17 cellular contexts compared by ENCODE assay signal in genomic region chr17:36652716-36653115, GRCh38.
"Had no signal": no experiment of that assay in that cellular context is flagged by ENCODE, and none has a peak within 500 bp of the region (broad histone marks: within the 10 kb centered on the region; RNA-seq: fewer than 3 reads in every experiment).

No MANE protein-coding gene starts in this region.

- DNase-seq: activated CD4-positive, alpha-beta T cell treated with anti-CD3 and anti-CD28 coated beads for 4 hours; activated naive CD4-positive, alpha-beta T cell treated with anti-CD3 and anti-CD28 coated beads, Interleukin-2, amount 50 U/mL, for 16 hours; dermis blood vessel endothelial cell; erythroblast; foreskin melanocyte; heart left ventricle; kidney; left ventricle myocardium superior; mesendoderm; nephron progenitor cell; psoas muscle; stimulated activated CD4-positive, alpha-beta T cell treated with anti-CD3 and anti-CD28 coated beads, Interleukin-2, amount 100 ng/mL, for 48 hours; stimulated activated naive CD8-positive, alpha-beta T cell treated with anti-CD3 and anti-CD28 coated beads, Interleukin-15, Interleukin-2, amounts not matched to agents 100 U/mL and 50 U/mL, for 24 hours; T-cell had no signal

- H3K36me3 Mint-ChIP-seq: brain, T-cell had no signal

- H3K27me3 ChIP-seq: adrenal gland had no signal

- H3K9me3 Mint-ChIP-seq: activated T-helper 17 cell treated with anti-CD3 and anti-CD28 coated beads, Interleukin-2, amount 50 U/mL, for 72 hours; nephron progenitor cell; T-cell had no signal

- FAIRE-seq: kidney had no signal

- H3K27ac Mint-ChIP-seq: activated T-helper 17 cell treated with anti-CD3 and anti-CD28 coated beads, Interleukin-2, amount 50 U/mL, for 72 hours; nephron progenitor cell; T-cell had no signal

- H3K9me3 ChIP-seq: adrenal gland, heart left ventricle, psoas muscle had no signal

- ATAC-seq: activated T-helper 17 cell treated with anti-CD3 and anti-CD28 coated beads, Interleukin-2, amount 50 U/mL, for 72 hours; heart left ventricle; left ventricle myocardium superior; psoas muscle; stimulated activated naive CD8-positive, alpha-beta T cell treated with anti-CD3 and anti-CD28 coated beads, Interleukin-15, Interleukin-2, amounts not matched to agents 100 U/mL and 50 U/mL, for 24 hours; T-cell had no signal

- H3K4me1 ChIP-seq: psoas muscle had no signal

- H3K4me1 Mint-ChIP-seq: activated T-helper 17 cell treated with anti-CD3 and anti-CD28 coated beads, Interleukin-2, amount 50 U/mL, for 72 hours had no signal

- H3K4me3 ChIP-seq: adrenal gland, heart left ventricle, psoas muscle had no signal

- H3K4me3 Mint-ChIP-seq: activated T-helper 17 cell treated with anti-CD3 and anti-CD28 coated beads, Interleukin-2, amount 50 U/mL, for 72 hours; brain; nephron progenitor cell; T-cell had no signal

- H3K27ac ChIP-seq: adrenal gland, heart left ventricle, psoas muscle had no signal

- H3K36me3 ChIP-seq: adrenal gland, heart left ventricle had no signal
